8 cellular contexts compared by ENCODE assay signal in genomic region chr14:56195727-56196126, GRCh38.
DNase-seq lines count a peak whose midpoint lies in the region; ATAC-seq and TF ChIP-seq lines count a peak whose summit lies in the region.

No MANE protein-coding gene starts in this region.

- ATAC-seq in activated T-cell treated with anti-CD3 and anti-CD28 coated beads, Interleukin-2, amount 50 U/mL, for 72 hours (replicated peaks in 1 of 2): peak; percentile 69 to 87
- ATAC-seq in natural killer cell treated with Interleukin-12 subunit alpha and Interleukin-12 subunit beta and Interleukin-15 and Interleukin-18, amount 100 ng/mL, for 72 hours: peak; percentile 63 to 73

- DNase-seq in activated CD4-positive, alpha-beta T cell treated with anti-CD3 and anti-CD28 coated beads, Interleukin-2, amount 10 ng/mL, durations not matched to agents 24 days and 14 days: peak; percentile 77
- DNase-seq in activated CD4-positive, alpha-beta T cell treated with anti-CD3 and anti-CD28 coated beads, Interleukin-2, amount 50 U/mL, for 4 hours: no peak
- DNase-seq in H4 (ENCODE audit: low spot score) (peak; percentile 85), NCI-H1105 (lab: John Stamatoyannopoulos, UW) (peak; percentile 31), progenitor cell of endocrine pancreas (ENCODE audit: low spot score, unreplicated experiment) (no peak), SIG-M5 (lab: John Stamatoyannopoulos, UW) (no peak)
- peak; percentile 15 to 22 for DNase-seq in activated T-cell treated with anti-CD3 and anti-CD28 coated beads, Interleukin-2, amount 50 U/mL, for 72 hours
- DNase-seq in natural killer cell treated with Interleukin-12 subunit alpha and Interleukin-12 subunit beta and Interleukin-15 and Interleukin-18, amount 100 ng/mL, for 72 hours (ENCODE audit: low spot score): no peak

- H3K36me3 Mint-ChIP-seq in activated CD4-positive, alpha-beta T cell treated with anti-CD3 and anti-CD28 coated beads, Interleukin-2, amount 10 ng/mL, durations not matched to agents 24 days and 14 days (ENCODE audit: low read depth): no peaks in the 10 kb centered on the region
- H3K36me3 Mint-ChIP-seq in activated T-cell treated with anti-CD3 and anti-CD28 coated beads, Interleukin-2, amount 50 U/mL, for 72 hours (ENCODE audit: insufficient read depth in 2 of 2): no peaks in the 10 kb centered on the region
- H3K36me3 Mint-ChIP-seq in natural killer cell treated with Interleukin-12 subunit alpha and Interleukin-12 subunit beta and Interleukin-15 and Interleukin-18, amount 100 ng/mL, for 72 hours: no peaks in the 10 kb centered on the region
- no peaks in the 10 kb centered on the region for H3K36me3 Mint-ChIP-seq in progenitor cell of endocrine pancreas (ENCODE audit: insufficient read depth)

- TF ChIP-seq CTCF in progenitor cell of endocrine pancreas (IDR thresholded peaks at IDR 0.05; ENCODE audit: unreplicated experiment): no peak

- peak overlapping the region; percentile 59 for H3K4me3 Mint-ChIP-seq in activated CD4-positive, alpha-beta T cell treated with anti-CD3 and anti-CD28 coated beads, Interleukin-2, amount 10 ng/mL, durations not matched to agents 24 days and 14 days
- peak overlapping the region; percentile 52 to 63 for H3K4me3 Mint-ChIP-seq in activated T-cell treated with anti-CD3 and anti-CD28 coated beads, Interleukin-2, amount 50 U/mL, for 72 hours
- peak overlapping the region; percentile 56 for H3K4me3 Mint-ChIP-seq in natural killer cell treated with Interleukin-12 subunit alpha and Interleukin-12 subunit beta and Interleukin-15 and Interleukin-18, amount 100 ng/mL, for 72 hours
- H3K4me3 Mint-ChIP-seq in progenitor cell of endocrine pancreas (ENCODE audit: low read depth): no peak overlapping the region

- peak overlapping the region; percentile 78 for H3K27ac Mint-ChIP-seq in activated CD4-positive, alpha-beta T cell treated with anti-CD3 and anti-CD28 coated beads, Interleukin-2, amount 10 ng/mL, durations not matched to agents 24 days and 14 days
- H3K27ac Mint-ChIP-seq in activated T-cell treated with anti-CD3 and anti-CD28 coated beads, Interleukin-2, amount 50 U/mL, for 72 hours: peak overlapping the region; percentile 27
- peak overlapping the region in 1 of 2 donors; percentile 87 for H3K27ac Mint-ChIP-seq in natural killer cell treated with Interleukin-12 subunit alpha and Interleukin-12 subunit beta and Interleukin-15 and Interleukin-18, amount 100 ng/mL, for 72 hours
- no peak overlapping the region for H3K27ac Mint-ChIP-seq in progenitor cell of endocrine pancreas

- H3K27me3 Mint-ChIP-seq in activated CD4-positive, alpha-beta T cell treated with anti-CD3 and anti-CD28 coated beads, Interleukin-2, amount 10 ng/mL, durations not matched to agents 24 days and 14 days: no peaks in the 10 kb centered on the region
- no peaks in the 10 kb centered on the region for H3K27me3 Mint-ChIP-seq in activated T-cell treated with anti-CD3 and anti-CD28 coated beads, Interleukin-2, amount 50 U/mL, for 72 hours (ENCODE audit: low read depth)
- H3K27me3 Mint-ChIP-seq in natural killer cell treated with Interleukin-12 subunit alpha and Interleukin-12 subunit beta and Interleukin-15 and Interleukin-18, amount 100 ng/mL, for 72 hours: no peaks in the 10 kb centered on the region
- H3K27me3 Mint-ChIP-seq in progenitor cell of endocrine pancreas: no peaks in the 10 kb centered on the region

- no peaks in the 10 kb centered on the region for H3K9me3 Mint-ChIP-seq in activated CD4-positive, alpha-beta T cell treated with anti-CD3 and anti-CD28 coated beads, Interleukin-2, amount 10 ng/mL, durations not matched to agents 24 days and 14 days
- H3K9me3 Mint-ChIP-seq in activated T-cell treated with anti-CD3 and anti-CD28 coated beads, Interleukin-2, amount 50 U/mL, for 72 hours: no peaks in the 10 kb centered on the region
- no peaks in the 10 kb centered on the region for H3K9me3 Mint-ChIP-seq in natural killer cell treated with Interleukin-12 subunit alpha and Interleukin-12 subunit beta and Interleukin-15 and Interleukin-18, amount 100 ng/mL, for 72 hours
- no peaks in the 10 kb centered on the region for H3K9me3 Mint-ChIP-seq in progenitor cell of endocrine pancreas (ENCODE audit: low read depth)

- peaks cover 24% of the 10 kb centered on the region for H3K4me1 Mint-ChIP-seq in activated CD4-positive, alpha-beta T cell treated with anti-CD3 and anti-CD28 coated beads, Interleukin-2, amount 10 ng/mL, durations not matched to agents 24 days and 14 days
- H3K4me1 Mint-ChIP-seq in activated T-cell treated with anti-CD3 and anti-CD28 coated beads, Interleukin-2, amount 50 U/mL, for 72 hours (ENCODE audit: low read depth): peaks cover 25% of the 10 kb centered on the region
- H3K4me1 Mint-ChIP-seq in natural killer cell treated with Interleukin-12 subunit alpha and Interleukin-12 subunit beta and Interleukin-15 and Interleukin-18, amount 100 ng/mL, for 72 hours (ENCODE audit: low read depth in 2 of 2): peaks cover 12 to 25% of the 10 kb centered on the region in 2 donors
- H3K4me1 Mint-ChIP-seq in progenitor cell of endocrine pancreas (ENCODE audit: low read depth): peaks cover 4% of the 10 kb centered on the region

- intact Hi-C loops in activated CD4-positive, alpha-beta T cell treated with anti-CD3 and anti-CD28 coated beads, Interleukin-2, amount 10 ng/mL, durations not matched to agents 24 days and 14 days (cut with micrococcal nuclease): loop anchor here (2.0 kb wide), 1 partner anchor 77 kb away; the partner anchor contains the start of gene PELI2

Comparison
In these comparisons a context has a peak if more than half of its experiments do, and no peak if none do; other contexts are left out.
1. DNase-seq: peak in activated CD4-positive, alpha-beta T cell treated with anti-CD3 and anti-CD28 coated beads, Interleukin-2, amount 10 ng/mL, durations not matched to agents 24 days and 14 days (single experiment), H4 (single experiment), NCI-H1105 (single experiment) and activated T-cell treated with anti-CD3 and anti-CD28 coated beads, Interleukin-2, amount 50 U/mL, for 72 hours (2 of 2); none in activated CD4-positive, alpha-beta T cell treated with anti-CD3 and anti-CD28 coated beads, Interleukin-2, amount 50 U/mL, for 4 hours (0 of 2), natural killer cell treated with Interleukin-12 subunit alpha and Interleukin-12 subunit beta and Interleukin-15 and Interleukin-18, amount 100 ng/mL, for 72 hours (single experiment), progenitor cell of endocrine pancreas (single experiment) and SIG-M5 (single experiment).